24 cellular contexts compared by ENCODE assay signal in the genomic region with DNA sequence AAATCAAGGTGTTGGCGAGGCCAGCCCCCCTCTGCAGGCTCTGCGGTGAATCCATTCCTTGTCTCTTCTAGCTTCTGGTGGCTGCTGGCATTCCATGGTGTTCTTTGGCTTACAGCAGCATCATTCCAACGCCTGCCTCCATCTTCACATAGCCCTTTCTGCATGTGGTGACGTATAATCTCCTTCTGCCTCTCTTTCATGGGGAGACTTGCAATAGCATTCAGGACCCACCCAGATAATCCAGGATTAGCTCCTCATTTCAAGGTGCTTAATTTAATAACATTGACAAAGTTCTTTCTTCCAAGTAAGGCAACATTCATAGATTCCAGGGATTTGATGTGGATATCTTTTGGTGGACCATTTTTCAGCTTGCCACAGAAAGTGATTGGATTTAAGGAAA.
"Had no signal": no experiment of that assay in that cellular context is flagged by ENCODE, and none has a peak within 500 bp of the region (broad histone marks: within the 10 kb centered on the region; RNA-seq: fewer than 3 reads in every experiment).

No MANE protein-coding gene starts in this region.

- H3K9me3 Mint-ChIP-seq: natural killer cell; stimulated activated naive B cell treated with anti-CD40 and anti-IgM and Interleukin-4, amounts not matched to agents 10 μg/mL and 1 μg/mL and 100 μg/mL, for 72 hours had no signal

- H3K27ac ChIP-seq: left ventricle myocardium inferior, ovary, skin epidermis, stomach, testis, thyroid gland, transverse colon, upper lobe of left lung, vagina had no signal

- H3K36me3 Mint-ChIP-seq: natural killer cell; stimulated activated naive B cell treated with anti-CD40 and anti-IgM and Interleukin-4, amounts not matched to agents 10 μg/mL and 1 μg/mL and 100 μg/mL, for 72 hours had no signal

- H3K4me3 ChIP-seq: left ventricle myocardium inferior, lung, ovary, skin epidermis, stomach, testis, thyroid gland, transverse colon, upper lobe of left lung, vagina had no signal

- H3K27me3 ChIP-seq: ovary, testis, thyroid gland, upper lobe of left lung, vagina had no signal

- DNase-seq: islet precursor cell; left ventricle myocardium inferior; mesendoderm; naive B cell; natural killer cell; nephron progenitor cell; ovary; right cardiac atrium; stimulated activated CD4-positive, alpha-beta T cell treated with anti-CD3 and anti-CD28 coated beads, Interleukin-12 subunit alpha, Interleukin-12 subunit beta, amount 100 ng/mL, for 4 hours; stimulated activated CD4-positive, alpha-beta T cell treated with anti-CD3 and anti-CD28 coated beads, Interleukin-15, amount 100 ng/mL, for 24 hours; stimulated activated CD4-positive, alpha-beta T cell treated with anti-CD3 and anti-CD28 coated beads, Interleukin-2, amount 100 ng/mL, for 24 hours; stimulated activated CD4-positive, alpha-beta T cell treated with anti-CD3 and anti-CD28 coated beads, Interleukin-4, amount 100 ng/mL, for 1 hour; stimulated activated naive B cell treated with anti-CD40 and anti-IgM and Interleukin-4, amounts not matched to agents 10 μg/mL and 1 μg/mL and 100 μg/mL, for 72 hours; stimulated activated naive CD8-positive, alpha-beta T cell treated with anti-CD3 and anti-CD28 coated beads, Interleukin-15, Interleukin-2, amounts not matched to agents 100 U/mL and 50 U/mL, for 24 hours; stomach; testis; thyroid gland; transverse colon; upper lobe of left lung had no signal

- H3K4me3 Mint-ChIP-seq: naive B cell; natural killer cell; nephron progenitor cell; stimulated activated naive B cell treated with anti-CD40 and anti-IgM and Interleukin-4, amounts not matched to agents 10 μg/mL and 1 μg/mL and 100 μg/mL, for 72 hours had no signal

- H3K27ac Mint-ChIP-seq: naive B cell; natural killer cell; nephron progenitor cell; progenitor cell of endocrine pancreas; stimulated activated naive B cell treated with anti-CD40 and anti-IgM and Interleukin-4, amounts not matched to agents 10 μg/mL and 1 μg/mL and 100 μg/mL, for 72 hours had no signal

- ATAC-seq: natural killer cell; right cardiac atrium; sciatic nerve; stimulated activated naive B cell treated with anti-CD40 and anti-IgM and Interleukin-4, amounts not matched to agents 10 μg/mL and 1 μg/mL and 100 μg/mL, for 72 hours; stimulated activated naive CD8-positive, alpha-beta T cell treated with anti-CD3 and anti-CD28 coated beads, Interleukin-15, Interleukin-2, amounts not matched to agents 100 U/mL and 50 U/mL, for 24 hours had no signal

- H3K9me3 ChIP-seq: ovary, stomach, testis, thyroid gland, transverse colon, upper lobe of left lung, vagina had no signal

- H3K36me3 ChIP-seq: left ventricle myocardium inferior, ovary, stomach, thyroid gland, transverse colon, upper lobe of left lung, vagina had no signal

- H3K4me1 ChIP-seq: left ventricle myocardium inferior, stomach, testis, thyroid gland, transverse colon, upper lobe of left lung, vagina had no signal

- H3K4me1 Mint-ChIP-seq: naive B cell; natural killer cell; nephron progenitor cell; stimulated activated naive B cell treated with anti-CD40 and anti-IgM and Interleukin-4, amounts not matched to agents 10 μg/mL and 1 μg/mL and 100 μg/mL, for 72 hours had no signal
